Comparison of ENCODE assay signal across 8 cellular contexts in the genomic region with DNA sequence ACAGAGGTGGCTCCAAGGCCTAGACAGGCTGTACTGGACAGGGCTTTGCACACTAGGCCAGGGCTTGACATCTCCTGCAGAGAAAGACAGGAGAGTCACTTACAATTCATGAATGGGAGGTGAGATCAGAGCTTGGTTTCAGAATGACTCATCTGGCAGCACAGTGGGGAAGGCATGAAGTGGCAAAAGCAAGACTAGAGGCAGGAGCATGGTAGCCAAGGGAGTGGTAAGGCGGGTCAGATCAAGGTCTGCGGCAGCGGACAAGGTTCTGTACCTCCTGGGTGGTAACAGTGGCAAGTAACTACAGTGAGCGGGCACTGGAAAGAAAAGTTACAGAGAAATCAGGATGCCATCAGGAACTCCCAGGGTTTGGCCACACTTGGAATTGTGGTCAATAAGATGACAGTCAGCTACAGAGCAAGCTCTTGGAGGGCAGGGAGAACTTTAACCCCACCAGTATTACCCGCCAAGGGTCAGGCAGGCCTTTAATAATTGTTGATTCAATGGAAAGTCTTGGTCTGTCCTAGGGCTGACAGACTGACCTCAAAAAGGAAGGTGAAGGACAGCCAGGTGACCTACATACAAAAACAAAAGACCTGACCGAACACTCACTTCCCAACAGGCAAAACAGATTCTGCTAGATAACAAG. TPM values are rescaled to one million over a fixed set of nuclear protein-coding genes. Genes with fewer than 3 reads are reported as not detected.
A peak's percentile ranks its signal among the peaks of the same experiment; 100 is the strongest.
DNase-seq lines count a peak whose midpoint lies in the region; ATAC-seq and TF ChIP-seq lines count a peak whose summit lies in the region.

No MANE protein-coding gene starts in this region.

- peaks cover 23 to 32% of the 10 kb centered on the region in 2 donors for H3K36me3 Mint-ChIP-seq in activated T-cell treated with anti-CD3 and anti-CD28 coated beads, Interleukin-2, amount 50 U/mL, for 72 hours (ENCODE audit: insufficient read depth in 2 of 2)
- H3K36me3 Mint-ChIP-seq in T-helper 17 cell (ENCODE audit: low read depth) = peaks cover 17% of the 10 kb centered on the region

- peak overlapping the region; percentile 12 for H3K27ac Mint-ChIP-seq in activated T-cell treated with anti-CD3 and anti-CD28 coated beads, Interleukin-2, amount 50 U/mL, for 72 hours
- H3K27ac Mint-ChIP-seq in T-helper 17 cell = no peak overlapping the region

- H3K27me3 ChIP-seq in spleen (replicated peaks in 1 of 7) (no peaks in the 10 kb centered on the region), esophagus muscularis mucosa (no peaks in the 10 kb centered on the region)

- H3K9me3 ChIP-seq in spleen (no peaks in the 10 kb centered on the region), esophagus muscularis mucosa (no peaks in the 10 kb centered on the region), T-helper 17 cell (ENCODE audit: control insufficient read depth, low read length, poor library complexity, severe bottlenecking) (no peaks in the 10 kb centered on the region)

- H3K36me3 ChIP-seq in spleen (peaks cover 8 to 76% (median 52%) of the 10 kb centered on the region in 6 donors), esophagus muscularis mucosa (peaks cover 36 to 66% (median 61%) of the 10 kb centered on the region in 4 donors)

- H3K27ac ChIP-seq in spleen = no peak overlapping the region
- H3K27ac ChIP-seq in esophagus muscularis mucosa (replicated peaks in 1 of 4) = no peak overlapping the region

- TF ChIP-seq POLR2A in spleen (IDR thresholded peaks at IDR 0.05) (no peak), esophagus muscularis mucosa (IDR thresholded peaks at IDR 0.05; ENCODE audit: low read depth) (no peak)

- peak; percentile 80 for DNase-seq in AG20443 (ENCODE audit: low spot score)
- DNase-seq in GM19240 (ENCODE audit: insufficient read length, low spot score) = peak; percentile 45
- peak; percentile 65 to 70 for DNase-seq in activated T-cell treated with anti-CD3 and anti-CD28 coated beads, Interleukin-2, amount 50 U/mL, for 72 hours
- peak; percentile 71 for DNase-seq in islet precursor cell
- DNase-seq in spleen = no peak
- DNase-seq in esophagus muscularis mucosa (ENCODE audit: extremely low spot score) = no peak
- DNase-seq in T-helper 17 cell = no peak

- H3K4me3 ChIP-seq in spleen = no peak overlapping the region
- no peak overlapping the region for H3K4me3 ChIP-seq in esophagus muscularis mucosa

- no peak for TF ChIP-seq CTCF in spleen (IDR thresholded peaks at IDR 0.05 in 8 of 11, conservative IDR thresholded peaks at IDR 0.05 in 3 of 11)
- TF ChIP-seq CTCF in esophagus muscularis mucosa (IDR thresholded peaks at IDR 0.05) = no peak

- H3K4me1 ChIP-seq in spleen (peaks cover 17 to 49% (median 32%) of the 10 kb centered on the region in 6 donors), esophagus muscularis mucosa (peaks cover 25 to 44% (median 31%) of the 10 kb centered on the region in 4 donors)

- intact Hi-C loops in spleen (cut with DNase I; ENCODE audit: low total_unique reads) (no loop called here), esophagus muscularis mucosa (cut with DNase I) (loop anchor here (10.0 kb wide), 1 partner anchor 165 kb away; no protein-coding TSS in a partner anchor)

- WGBS in spleen, 5 donors = 77 to 89% (median 84%) methylated on average over 6 of the region's 6 CpGs
- WGBS in esophagus muscularis mucosa = 93% methylated on average over 6 of the region's 6 CpGs

- no peaks in the 10 kb centered on the region for H3K27me3 Mint-ChIP-seq in activated T-cell treated with anti-CD3 and anti-CD28 coated beads, Interleukin-2, amount 50 U/mL, for 72 hours (ENCODE audit: low read depth)
- no peaks in the 10 kb centered on the region for H3K27me3 Mint-ChIP-seq in T-helper 17 cell

- no peak for TF ChIP-seq EP300 in esophagus muscularis mucosa (IDR thresholded peaks at IDR 0.05)

- H3K9me3 Mint-ChIP-seq in activated T-cell treated with anti-CD3 and anti-CD28 coated beads, Interleukin-2, amount 50 U/mL, for 72 hours = no peaks in the 10 kb centered on the region

- H3K4me3 Mint-ChIP-seq in activated T-cell treated with anti-CD3 and anti-CD28 coated beads, Interleukin-2, amount 50 U/mL, for 72 hours = peak overlapping the region in 1 of 2 donors; percentile 2
- H3K4me3 Mint-ChIP-seq in T-helper 17 cell = no peak overlapping the region

- ATAC-seq in HG03354 (IDR thresholded peaks at IDR 0.05; ENCODE audit: poor library complexity, severe bottlenecking, unreplicated experiment) (peak; percentile 80), T-helper 17 cell (no peak)
- peak; percentile 99 for ATAC-seq in activated T-cell treated with anti-CD3 and anti-CD28 coated beads, Interleukin-2, amount 50 U/mL, for 72 hours (replicated peaks in 1 of 2)

- H3K4me1 Mint-ChIP-seq in activated T-cell treated with anti-CD3 and anti-CD28 coated beads, Interleukin-2, amount 50 U/mL, for 72 hours (ENCODE audit: low read depth) = peaks cover 43% of the 10 kb centered on the region
- H3K4me1 Mint-ChIP-seq in T-helper 17 cell = peaks cover 29% of the 10 kb centered on the region

RNA-seq across cellular contexts. Expression of a gene that starts 5.7 kb away (rescaled TPM):
- 10 to 100 TPM; 50.1 to 59.3 TPM for total RNA-seq in activated T-cell treated with anti-CD3 and anti-CD28 coated beads, Interleukin-2, amount 50 U/mL, for 72 hours
- 100 to 1,000 TPM in 1 of 7 donors, 10 to 100 TPM in 6; 53.4 to 112 (median 70.9) TPM for total RNA-seq in spleen
- polyA plus RNA-seq in spleen = 10 to 100 TPM; 10.3 to 22.3 (median 14.0) TPM
- 10 to 100 TPM; 61.9 to 89.5 (median 74.2) TPM for total RNA-seq in esophagus muscularis mucosa
- 10 to 100 TPM; 29.0 to 41.9 TPM for total RNA-seq in T-helper 17 cell

RNA-seq across cellular contexts. Expression of a gene that starts 31.1 kb away (rescaled TPM):
- 10 to 100 TPM; 68.2 to 93.1 TPM for total RNA-seq in activated T-cell treated with anti-CD3 and anti-CD28 coated beads, Interleukin-2, amount 50 U/mL, for 72 hours
- 10 to 100 TPM; 40.3 to 59.0 (median 47.6) TPM for total RNA-seq in spleen
- polyA plus RNA-seq in spleen = 10 to 100 TPM; 13.6 to 37.6 (median 17.7) TPM
- 10 to 100 TPM; 17.1 to 38.0 (median 24.8) TPM for total RNA-seq in esophagus muscularis mucosa
- 10 to 100 TPM; 56.3 to 63.0 TPM for total RNA-seq in T-helper 17 cell

Comparison
In these comparisons a context has a peak if more than half of its experiments do, and no peak if none do; other contexts are left out.
1. DNase-seq: peak in AG20443 (single experiment), GM19240 (single experiment), activated T-cell treated with anti-CD3 and anti-CD28 coated beads, Interleukin-2, amount 50 U/mL, for 72 hours (2 of 2) and islet precursor cell (single experiment); none in spleen (single experiment), esophagus muscularis mucosa (single experiment) and T-helper 17 cell (0 of 3).